Comparison of ENCODE assay signal across 1 cellular context in genomic region chr13:34816543-34816942, GRCh38.
TF ChIP-seq lines count a peak whose summit lies in the region.

No MANE protein-coding gene starts in this region.

TF ChIP-seq in SK-N-SH, 30 proteins besides CTCF, POLR2A, EP300 and RAD21 (continued from another document):
- TF ChIP-seq, protein P1, sequence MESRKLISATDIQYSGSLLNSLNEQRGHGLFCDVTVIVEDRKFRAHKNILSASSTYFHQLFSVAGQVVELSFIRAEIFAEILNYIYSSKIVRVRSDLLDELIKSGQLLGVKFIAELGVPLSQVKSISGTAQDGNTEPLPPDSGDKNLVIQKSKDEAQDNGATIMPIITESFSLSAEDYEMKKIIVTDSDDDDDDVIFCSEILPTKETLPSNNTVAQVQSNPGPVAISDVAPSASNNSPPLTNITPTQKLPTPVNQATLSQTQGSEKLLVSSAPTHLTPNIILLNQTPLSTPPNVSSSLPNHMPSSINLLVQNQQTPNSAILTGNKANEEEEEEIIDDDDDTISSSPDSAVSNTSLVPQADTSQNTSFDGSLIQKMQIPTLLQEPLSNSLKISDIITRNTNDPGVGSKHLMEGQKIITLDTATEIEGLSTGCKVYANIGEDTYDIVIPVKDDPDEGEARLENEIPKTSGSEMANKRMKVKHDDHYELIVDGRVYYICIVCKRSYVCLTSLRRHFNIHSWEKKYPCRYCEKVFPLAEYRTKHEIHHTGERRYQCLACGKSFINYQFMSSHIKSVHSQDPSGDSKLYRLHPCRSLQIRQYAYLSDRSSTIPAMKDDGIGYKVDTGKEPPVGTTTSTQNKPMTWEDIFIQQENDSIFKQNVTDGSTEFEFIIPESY (IDR thresholded peaks at IDR 0.05; ENCODE audit: borderline replicate concordance, low read depth) = no peak
- no peak for TF ChIP-seq RXRA (IDR thresholded peaks at IDR 0.05; ENCODE audit: borderline replicate concordance, low read depth)
- TF ChIP-seq CHD2 (IDR thresholded peaks at IDR 0.05; ENCODE audit: low read length, partially characterized antibody) = no peak
- TF ChIP-seq POLR2AphosphoS5 (IDR thresholded peaks at IDR 0.05; ENCODE audit: low read depth, low read length) = no peak
